8 cellular contexts compared by ENCODE assay signal in the genomic region with DNA sequence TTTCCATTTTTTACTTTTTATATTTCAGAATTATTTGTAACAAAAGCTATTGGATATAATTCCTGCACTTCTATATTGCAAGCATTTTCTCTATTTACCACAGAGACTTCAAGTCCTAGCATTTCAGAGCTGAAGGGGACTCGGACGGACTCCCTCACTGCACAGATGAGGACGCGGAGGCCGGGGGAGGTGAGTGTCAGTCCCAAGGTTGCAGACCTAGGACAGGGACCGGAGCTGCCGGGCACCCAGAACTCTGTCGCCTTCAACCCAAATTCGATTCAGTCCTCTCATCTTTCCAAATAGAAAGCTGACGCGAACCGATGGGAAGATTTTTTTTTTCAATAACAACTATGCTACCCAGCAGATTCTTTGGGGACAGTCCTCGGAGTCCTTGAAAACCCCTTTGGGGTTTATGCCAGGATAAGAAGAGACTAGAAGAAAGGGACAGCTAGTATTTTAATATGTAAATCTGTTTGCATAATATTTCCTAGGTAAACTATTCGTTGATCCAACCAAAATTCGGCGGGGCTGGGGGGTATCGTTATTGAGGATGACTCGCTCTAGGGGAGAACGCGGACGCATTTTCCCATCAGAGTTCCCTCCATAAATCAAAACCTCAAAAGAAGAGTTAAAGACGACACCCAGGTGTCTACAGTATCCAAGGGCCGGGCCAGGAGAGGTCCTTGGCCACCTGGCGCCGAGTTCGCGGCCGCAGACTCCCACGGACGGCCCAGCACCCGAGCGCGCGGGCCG. TPM values are rescaled to one million over a fixed set of nuclear protein-coding genes. Genes with fewer than 3 reads are reported as not detected.
A peak's percentile ranks its signal among the peaks of the same experiment; 100 is the strongest.
DNase-seq lines count a peak whose midpoint lies in the region; ATAC-seq and TF ChIP-seq lines count a peak whose summit lies in the region.

No MANE protein-coding gene starts in this region.

- no peak for TF ChIP-seq POLR2A in upper lobe of left lung (IDR thresholded peaks at IDR 0.05)

- H3K9me3 ChIP-seq in heart right ventricle (peaks cover 0 to 7% (median 0%) of the 10 kb centered on the region in 11 donors), mesenchymal stem cell (ENCODE audit: control insufficient read depth, low read length) (peaks cover 14% of the 10 kb centered on the region), upper lobe of left lung (peaks cover 0 to 7% (median 2%) of the 10 kb centered on the region in 4 donors)

- no peak overlapping the region for H2BK120ac ChIP-seq in mesenchymal stem cell (ENCODE audit: low read depth, low read length)

- no peak overlapping the region for H4K8ac ChIP-seq in mesenchymal stem cell (ENCODE audit: low read length)

- no peak overlapping the region for H4K91ac ChIP-seq in mesenchymal stem cell (ENCODE audit: low read length)

- H3K36me3 ChIP-seq in heart right ventricle = no peaks in the 10 kb centered on the region
- no peaks in the 10 kb centered on the region for H3K36me3 ChIP-seq in mesenchymal stem cell (ENCODE audit: control insufficient read depth in 1 of 2, insufficient read depth in 2 of 2, low read depth in 1 of 2, low read length in 2 of 2)
- H3K36me3 ChIP-seq in upper lobe of left lung = no peaks in the 10 kb centered on the region

- H3K27ac ChIP-seq in heart right ventricle = peak overlapping the region in 1 of 10 donors; percentile 31
- no peak overlapping the region for H3K27ac ChIP-seq in mesenchymal stem cell (ENCODE audit: low read length, poor library complexity, severe bottlenecking)
- peak overlapping the region in 1 of 4 donors; percentile 55 for H3K27ac ChIP-seq in upper lobe of left lung

- no peaks in the 10 kb centered on the region for H3K79me1 ChIP-seq in mesenchymal stem cell (replicated peaks; ENCODE audit: low read length, poor library complexity, severe bottlenecking)

- peak overlapping the region in 9 of 10 donors; percentile 28 to 58 (median 46) for H3K4me3 ChIP-seq in heart right ventricle
- peak overlapping the region; percentile 37 for H3K4me3 ChIP-seq in astrocyte of the cerebellum (ENCODE audit: low read depth, low read length)
- peak overlapping the region; percentile 13 to 53 for H3K4me3 ChIP-seq in mesenchymal stem cell (ENCODE audit: insufficient read depth in 1 of 2, low read depth in 1 of 2, low read length in 2 of 2)
- H3K4me3 ChIP-seq in upper lobe of left lung = peak overlapping the region in 3 of 4 donors; percentile 43 to 55 (median 53)

- intact Hi-C loops in heart right ventricle (cut with DNase I) (no loop called here), Right ventricle myocardium inferior (cut with DNase I) (no loop called here)

- peaks cover 4 to 20% (median 12%) of the 10 kb centered on the region in 9 donors for H3K4me1 ChIP-seq in heart right ventricle
- H3K4me1 ChIP-seq in mesenchymal stem cell (ENCODE audit: control insufficient read depth, insufficient read depth, low read depth, low read length) = peaks cover 11% of the 10 kb centered on the region
- peaks cover 11 to 23% (median 13%) of the 10 kb centered on the region in 4 donors for H3K4me1 ChIP-seq in upper lobe of left lung

- H3K4ac ChIP-seq in mesenchymal stem cell (ENCODE audit: low read depth in 1 of 2, low read length in 2 of 2) = no peak overlapping the region

- TF ChIP-seq CTCF in heart right ventricle (IDR thresholded peaks at IDR 0.05) = no peak
- TF ChIP-seq CTCF in astrocyte of the cerebellum (IDR thresholded peaks at IDR 0.05; ENCODE audit: low read depth, low read length, missing control alignments) = no peak
- no peak for TF ChIP-seq CTCF in upper lobe of left lung (IDR thresholded peaks at IDR 0.05)

- DNase-seq in heart right ventricle = no peak
- DNase-seq in Right ventricle myocardium inferior (ENCODE audit: missing footprints) = no peak
- no peak for DNase-seq in astrocyte of the cerebellum (ENCODE audit: low read depth)
- DNase-seq in mesenchymal stem cell = no peak
- no peak for DNase-seq in upper lobe of left lung
- no peak for DNase-seq in NCI-H1694 (lab: John Stamatoyannopoulos, UW)

- no peak overlapping the region for H2BK15ac ChIP-seq in mesenchymal stem cell (ENCODE audit: low read depth, poor library complexity, severe bottlenecking)

- no peak overlapping the region for H3K18ac ChIP-seq in mesenchymal stem cell (ENCODE audit: low read depth in 1 of 2, low read length in 2 of 2)

- 8% methylated on average over 35 of the region's 35 CpGs for WGBS in heart right ventricle, 2 donors
- WGBS in mesenchymal stem cell = 20% methylated on average over 26 of the region's 35 CpGs
- WGBS in upper lobe of left lung, 2 donors = 10 to 11% methylated on average over 26 to 35 of the region's 35 CpGs

- no peak overlapping the region for H2BK12ac ChIP-seq in mesenchymal stem cell (ENCODE audit: low read length in 2 of 2)

- H3K9ac ChIP-seq in mesenchymal stem cell (ENCODE audit: low read length) = no peak overlapping the region

- ATAC-seq in heart right ventricle (peak in 1 of 8 donors; percentile 38), Right ventricle myocardium inferior (no peak), upper lobe of left lung (ENCODE audit: low FRiP score in 2 of 2) (no peak), HG02840 (IDR thresholded peaks at IDR 0.05; ENCODE audit: low FRiP score, unreplicated experiment) (no peak), HG03521 (IDR thresholded peaks at IDR 0.05; ENCODE audit: unreplicated experiment) (no peak)

- no peak for TF ChIP-seq EP300 in upper lobe of left lung (IDR thresholded peaks at IDR 0.05)

- peaks cover 0 to 99% (median 86%) of the 10 kb centered on the region in 7 donors for H3K27me3 ChIP-seq in heart right ventricle
- peaks cover 48 to 81% of the 10 kb centered on the region in 2 experiments for H3K27me3 ChIP-seq in mesenchymal stem cell (ENCODE audit: control insufficient read depth in 1 of 2, insufficient read depth in 1 of 2, low read length in 2 of 2)
- H3K27me3 ChIP-seq in upper lobe of left lung = peaks cover 0 to 28% (median 19%) of the 10 kb centered on the region in 4 donors

- H3K23ac ChIP-seq in mesenchymal stem cell (ENCODE audit: low read length in 2 of 2) = no peak overlapping the region

- no peak overlapping the region for H2AFZ ChIP-seq in mesenchymal stem cell (ENCODE audit: low read depth, low read length)

- in situ Hi-C loops in astrocyte of the cerebellum (cut with HindIII; ENCODE audit: low sequenced_read_pairs) = no loop called here

- no peak overlapping the region for H3K14ac ChIP-seq in mesenchymal stem cell (ENCODE audit: low read length in 2 of 2)

- no peak overlapping the region for H2BK5ac ChIP-seq in mesenchymal stem cell (ENCODE audit: low read depth, low read length, poor library complexity, severe bottlenecking)

- peak overlapping the region; percentile 99 for H3K4me2 ChIP-seq in mesenchymal stem cell (ENCODE audit: low read length, poor library complexity, severe bottlenecking)

- no peak overlapping the region for H2AK5ac ChIP-seq in mesenchymal stem cell (ENCODE audit: low read length, severe bottlenecking)

RNA-seq across cellular contexts. Expression of a gene that starts 0.8 kb away (rescaled TPM):
- total RNA-seq in heart right ventricle (under 1 TPM in 5 of 10 donors, not detected in 5; 0.07 to 0.95 (median 0.26) TPM), Right ventricle myocardium inferior (not detected), upper lobe of left lung (1 to 10 TPM in 5 of 6 donors, under 1 TPM in 1; 0.89 to 6.3 (median 1.6) TPM)
- under 1 TPM; 0.12 to 0.15 TPM for polyA plus RNA-seq in heart right ventricle
- not detected for polyA plus RNA-seq in mesenchymal stem cell (2013, experiment 1 of 2)
- polyA plus RNA-seq in mesenchymal stem cell (2013, experiment 2 of 2) = 0.01 TPM

RNA-seq across cellular contexts. Expression of a gene that starts 38.8 kb away (rescaled TPM):
- total RNA-seq in heart right ventricle = 10 to 100 TPM in 8 of 10 donors, 1 to 10 TPM in 2; 7.4 to 14.0 (median 10.8) TPM
- 10 to 100 TPM in 1 of 2 donors, 1 to 10 TPM in 1; 2.8 to 16.2 TPM for polyA plus RNA-seq in heart right ventricle
- total RNA-seq in Right ventricle myocardium inferior = 8.7 TPM
- polyA plus RNA-seq in mesenchymal stem cell (2013, experiment 1 of 2) = 11.9 TPM
- polyA plus RNA-seq in mesenchymal stem cell (2013, experiment 2 of 2) = 11.7 TPM
- 10 to 100 TPM; 30.2 to 69.1 (median 34.1) TPM for total RNA-seq in upper lobe of left lung
